Comparison of ENCODE assay signal across 8 cellular contexts in the genomic region with DNA sequence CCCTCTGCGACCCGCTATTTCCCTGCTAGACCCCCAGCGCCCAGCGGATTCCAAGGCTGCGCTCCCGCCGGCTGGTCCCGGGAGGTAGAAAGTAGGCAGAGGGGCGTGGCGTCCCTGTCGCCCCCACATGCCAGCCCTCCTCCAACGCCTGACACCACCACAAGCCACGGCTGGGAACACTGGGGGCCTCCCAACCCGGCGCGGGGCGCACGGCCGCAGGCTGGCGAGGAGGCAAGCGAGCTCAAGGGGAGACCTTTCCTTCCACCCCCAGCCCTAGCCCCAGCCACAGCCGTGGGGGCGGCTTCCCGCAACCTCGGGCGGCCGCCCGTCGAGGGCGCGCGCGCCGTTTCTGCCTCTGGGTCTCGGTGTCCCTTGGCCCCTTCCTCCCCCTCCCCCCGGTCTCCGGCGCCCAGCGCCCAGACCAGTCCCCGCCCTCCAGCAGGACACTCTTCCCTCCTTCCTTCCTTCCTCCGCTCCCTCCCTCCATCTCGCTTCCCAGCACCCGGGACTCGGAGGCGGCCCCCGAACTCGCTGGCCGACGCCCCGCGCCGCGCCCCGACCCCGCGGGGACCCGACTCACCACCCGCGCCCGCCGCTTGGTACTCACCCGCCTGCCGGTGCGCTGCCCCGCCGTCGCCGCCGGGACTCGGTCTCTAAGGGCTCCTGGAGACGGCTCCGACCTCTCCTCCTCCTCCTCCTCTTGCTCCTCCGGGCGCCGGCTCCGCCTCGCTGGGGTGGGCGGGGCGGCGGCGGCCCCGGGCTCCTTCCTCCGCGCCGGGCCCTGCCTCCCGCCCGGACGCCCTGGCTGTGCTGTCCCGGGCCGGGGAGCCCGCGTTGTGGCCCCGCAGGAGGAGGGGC. TPM values are rescaled to one million over a fixed set of nuclear protein-coding genes. Genes with fewer than 3 reads are reported as not detected.
DNase-seq lines count a peak whose midpoint lies in the region; ATAC-seq, FAIRE-seq and TF ChIP-seq lines count a peak whose summit lies in the region.

GNG12 (minus strand) TSS at position 731 of the 858 bp plus-strand sequence. CDS start 125,781 bp downstream, outside the sequence.

- peak within 1 kb of the TSS; percentile 15; the same call in 1 of the 2 replicates for H3K27ac ChIP-seq in BLaER1
- peak within 1 kb of the TSS; percentile 88 for H3K27ac ChIP-seq in vagina

- peaks cover 59% of the 10 kb centered on the region for H3K27me3 Mint-ChIP-seq in activated T-helper 2 cell treated with anti-CD3 and anti-CD28 coated beads, Interferon-gamma antibody, Interleukin-2, Interleukin-4, amounts not matched to agents 10 μg/mL and 5 μg/mL and 100 μg/mL, durations not matched to agents 14 hours and 24 hours and 36 hours (ENCODE audit: low read depth)
- peaks cover 41 to 58% of the 10 kb centered on the region in 2 donors for H3K27me3 Mint-ChIP-seq in natural killer cell treated with Interleukin-12 subunit alpha and Interleukin-12 subunit beta and Interleukin-15 and Interleukin-18, amount 100 ng/mL, for 72 hours

- no peak for TF ChIP-seq CTCF in vagina (IDR thresholded peaks at IDR 0.05)

- H3K27me3 ChIP-seq in BLaER1 (peaks cover 42% of the 10 kb centered on the region), vagina (no peaks in the 10 kb centered on the region)

- peaks cover 10% of the 10 kb centered on the region for H3K4me1 Mint-ChIP-seq in activated T-helper 2 cell treated with anti-CD3 and anti-CD28 coated beads, Interferon-gamma antibody, Interleukin-2, Interleukin-4, amounts not matched to agents 10 μg/mL and 5 μg/mL and 100 μg/mL, durations not matched to agents 14 hours and 24 hours and 36 hours (ENCODE audit: low read depth)
- H3K4me1 Mint-ChIP-seq in natural killer cell treated with Interleukin-12 subunit alpha and Interleukin-12 subunit beta and Interleukin-15 and Interleukin-18, amount 100 ng/mL, for 72 hours (ENCODE audit: low read depth in 2 of 2): peaks cover 17% of the 10 kb centered on the region in 2 donors

- H3K4me2 ChIP-seq in BLaER1: peak within 1 kb of the TSS; percentile 98

- DNase-seq in M059J (ENCODE audit: low read depth) (peak; percentile 87), frontal cortex (ENCODE audit: low spot score in 2 of 2) (peak; percentile 45 to 59), vagina (ENCODE audit: extremely low spot score in 2 of 2) (no peak), inferior parietal cortex (ENCODE audit: extremely low spot score) (no peak)
- peak; percentile 18 for DNase-seq in activated T-helper 2 cell treated with anti-CD3 and anti-CD28 coated beads, Interferon-gamma antibody, Interleukin-2, Interleukin-4, amounts not matched to agents 10 μg/mL and 5 μg/mL and 100 μg/mL, durations not matched to agents 14 hours and 24 hours and 36 hours (ENCODE audit: low spot score)
- peak; percentile 62 for DNase-seq in natural killer cell treated with Interleukin-12 subunit alpha and Interleukin-12 subunit beta and Interleukin-15 and Interleukin-18, amount 100 ng/mL, for 72 hours (ENCODE audit: low spot score)

- no peaks in the 10 kb centered on the region for H3K36me3 ChIP-seq in BLaER1
- H3K36me3 ChIP-seq in vagina: no peaks in the 10 kb centered on the region

- peaks cover 40% of the 10 kb centered on the region for H3K4me1 ChIP-seq in BLaER1
- peaks cover 50% of the 10 kb centered on the region for H3K4me1 ChIP-seq in vagina

- ATAC-seq in GM19324 (IDR thresholded peaks at IDR 0.05; ENCODE audit: low FRiP score, unreplicated experiment): peak; percentile 43
- peak; percentile 81 to 88 for ATAC-seq in natural killer cell treated with Interleukin-12 subunit alpha and Interleukin-12 subunit beta and Interleukin-15 and Interleukin-18, amount 100 ng/mL, for 72 hours

- no peak within 1 kb of the TSS for H3K27ac Mint-ChIP-seq in activated T-helper 2 cell treated with anti-CD3 and anti-CD28 coated beads, Interferon-gamma antibody, Interleukin-2, Interleukin-4, amounts not matched to agents 10 μg/mL and 5 μg/mL and 100 μg/mL, durations not matched to agents 14 hours and 24 hours and 36 hours
- no peak within 1 kb of the TSS for H3K27ac Mint-ChIP-seq in natural killer cell treated with Interleukin-12 subunit alpha and Interleukin-12 subunit beta and Interleukin-15 and Interleukin-18, amount 100 ng/mL, for 72 hours

- peak within 1 kb of the TSS; percentile 72 for H3K4me3 Mint-ChIP-seq in activated T-helper 2 cell treated with anti-CD3 and anti-CD28 coated beads, Interferon-gamma antibody, Interleukin-2, Interleukin-4, amounts not matched to agents 10 μg/mL and 5 μg/mL and 100 μg/mL, durations not matched to agents 14 hours and 24 hours and 36 hours (ENCODE audit: low read depth)
- H3K4me3 Mint-ChIP-seq in natural killer cell treated with Interleukin-12 subunit alpha and Interleukin-12 subunit beta and Interleukin-15 and Interleukin-18, amount 100 ng/mL, for 72 hours: peak within 1 kb of the TSS; percentile 71

- FAIRE-seq in frontal cortex (lab: Jason Lieb, UNC): no peak

- H3K4me3 ChIP-seq in BLaER1 (peak within 1 kb of the TSS; percentile 79), vagina (peak within 1 kb of the TSS; percentile 70 to 91)

- H3K9ac ChIP-seq in BLaER1: peak within 1 kb of the TSS; percentile 66

- H4K20me1 ChIP-seq in BLaER1: 0 out of 2 replicates have a peak, but pooled peaks cover 11% of the 10 kb centered on the region

- peak in 1 of 2 donors; percentile 52 for TF ChIP-seq POLR2A in vagina (IDR thresholded peaks at IDR 0.05)

- peaks cover 3% of the 10 kb centered on the region for H3K36me3 Mint-ChIP-seq in activated T-helper 2 cell treated with anti-CD3 and anti-CD28 coated beads, Interferon-gamma antibody, Interleukin-2, Interleukin-4, amounts not matched to agents 10 μg/mL and 5 μg/mL and 100 μg/mL, durations not matched to agents 14 hours and 24 hours and 36 hours (ENCODE audit: low read depth)
- H3K36me3 Mint-ChIP-seq in natural killer cell treated with Interleukin-12 subunit alpha and Interleukin-12 subunit beta and Interleukin-15 and Interleukin-18, amount 100 ng/mL, for 72 hours: no peaks in the 10 kb centered on the region

- intact Hi-C loops in activated T-helper 2 cell treated with anti-CD3 and anti-CD28 coated beads, Interferon-gamma antibody, Interleukin-2, Interleukin-4, amounts not matched to agents 10 μg/mL and 5 μg/mL and 100 μg/mL, durations not matched to agents 14 hours and 24 hours and 36 hours (cut with micrococcal nuclease): loop anchor here (5.0 kb wide), 3 partner anchors 66 to 399 kb away; partner anchors contain the start of genes DIRAS3 and WLS
- intact Hi-C loops in vagina (cut with DNase I): no loop called here

- H3K9me3 Mint-ChIP-seq in activated T-helper 2 cell treated with anti-CD3 and anti-CD28 coated beads, Interferon-gamma antibody, Interleukin-2, Interleukin-4, amounts not matched to agents 10 μg/mL and 5 μg/mL and 100 μg/mL, durations not matched to agents 14 hours and 24 hours and 36 hours: no peaks in the 10 kb centered on the region
- H3K9me3 Mint-ChIP-seq in natural killer cell treated with Interleukin-12 subunit alpha and Interleukin-12 subunit beta and Interleukin-15 and Interleukin-18, amount 100 ng/mL, for 72 hours: no peaks in the 10 kb centered on the region

- H3K9me3 ChIP-seq in BLaER1 (no peaks in the 10 kb centered on the region), vagina (no peaks in the 10 kb centered on the region)

RNA-seq across cellular contexts. Expression of gene GNG12, which starts in this region (rescaled TPM):
- total RNA-seq in M059J (2014; rRNA removed; shearing (Covaris generic)): 163 and 211 TPM in 2 replicates
- 0.16 and 0.25 TPM in 2 replicates for total RNA-seq in activated T-helper 2 cell treated with anti-CD3 and anti-CD28 coated beads, Interferon-gamma antibody, Interleukin-2, Interleukin-4, amounts not matched to agents 10 μg/mL and 5 μg/mL and 100 μg/mL, durations not matched to agents 14 hours and 24 hours and 36 hours
- total RNA-seq in frontal cortex: 21.2 TPM
- total RNA-seq in natural killer cell treated with Interleukin-12 subunit alpha and Interleukin-12 subunit beta and Interleukin-15 and Interleukin-18, amount 100 ng/mL, for 72 hours: under 1 TPM; 0.21 to 0.28 TPM
- 71.5 TPM for total RNA-seq in vagina

Comparison
In these comparisons a context has a peak if more than half of its experiments do, and no peak if none do; other contexts are left out.
1. RNA of gene GNG12 (total RNA-seq): 163 to 211 TPM in M059J, 71.5 TPM in vagina (single experiment) and 21.2 TPM in frontal cortex (single experiment); 0.21 to 0.28 TPM in natural killer cell treated with Interleukin-12 subunit alpha and Interleukin-12 subunit beta and Interleukin-15 and Interleukin-18, amount 100 ng/mL, for 72 hours and 0.16 to 0.25 TPM in activated T-helper 2 cell treated with anti-CD3 and anti-CD28 coated beads, Interferon-gamma antibody, Interleukin-2, Interleukin-4, amounts not matched to agents 10 μg/mL and 5 μg/mL and 100 μg/mL, durations not matched to agents 14 hours and 24 hours and 36 hours; every median in the first group is over 10 times any median in the second.
2. Peak in DNase-seq in activated T-helper 2 cell treated with anti-CD3 and anti-CD28 coated beads, Interferon-gamma antibody, Interleukin-2, Interleukin-4, amounts not matched to agents 10 μg/mL and 5 μg/mL and 100 μg/mL, durations not matched to agents 14 hours and 24 hours and 36 hours; RNA of the gene not detected or under 1 TPM.
3. Peak in DNase-seq and ATAC-seq in natural killer cell treated with Interleukin-12 subunit alpha and Interleukin-12 subunit beta and Interleukin-15 and Interleukin-18, amount 100 ng/mL, for 72 hours; RNA of the gene not detected or under 1 TPM.
4. DNase-seq: peak in M059J (single experiment) and frontal cortex (2 of 2); none in vagina (0 of 2) and inferior parietal cortex (single experiment).